9 cellular contexts compared by ENCODE assay signal in the genomic region with DNA sequence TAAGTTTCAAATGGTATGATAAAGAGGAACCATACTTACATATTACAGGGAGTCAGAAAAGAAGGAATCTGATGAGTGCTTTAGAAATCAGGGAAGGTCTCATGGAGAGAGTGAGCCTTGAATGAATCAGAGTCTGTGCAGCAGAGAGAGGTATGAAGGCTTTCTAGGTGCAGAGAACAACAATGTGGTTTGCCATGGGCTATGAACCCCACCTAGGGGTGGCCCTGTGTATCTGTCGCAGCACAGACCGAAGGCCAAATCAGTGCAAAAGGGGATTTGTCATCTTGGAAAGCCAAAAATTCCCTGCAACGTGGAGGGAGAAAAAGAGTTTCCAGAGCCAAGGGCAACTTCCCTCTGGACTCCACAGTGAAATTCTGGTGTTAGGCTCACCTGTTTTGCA. TPM values are rescaled to one million over a fixed set of nuclear protein-coding genes. Genes with fewer than 3 reads are reported as not detected.
DNase-seq lines count a peak whose midpoint lies in the region; ATAC-seq and TF ChIP-seq lines count a peak whose summit lies in the region.
"Had no signal": no experiment of that assay in that cellular context is flagged by ENCODE, and none has a peak within 500 bp of the region (broad histone marks: within the 10 kb centered on the region; RNA-seq: fewer than 3 reads in every experiment).

No MANE protein-coding gene starts in this region.

- no peaks in the 10 kb centered on the region for H4K20me1 ChIP-seq in Karpas-422 (ENCODE audit: insufficient read depth, low read depth, low read length)
- no peaks in the 10 kb centered on the region for H4K20me1 ChIP-seq in osteoblast (ENCODE audit: insufficient read depth, low read length)

- no peak overlapping the region for H3K4me2 ChIP-seq in Karpas-422 (ENCODE audit: low read depth, low read length, poor library complexity, severe bottlenecking)
- no peak overlapping the region for H3K4me2 ChIP-seq in osteoblast (ENCODE audit: insufficient read depth, low read length)

- no peak overlapping the region for H3K4me3 ChIP-seq in Karpas-422 (ENCODE audit: low read length)
- H3K4me3 ChIP-seq in osteoblast (ENCODE audit: insufficient read depth, low read length): no peak overlapping the region

- no peaks in the 10 kb centered on the region for H3K9me2 ChIP-seq in Karpas-422 (replicated peaks; ENCODE audit: insufficient read depth, low read length)

- H3K4me1 Mint-ChIP-seq in WTC11: peaks cover 12% of the 10 kb centered on the region
- H3K4me1 Mint-ChIP-seq in stimulated activated naive CD8-positive, alpha-beta T cell treated with anti-CD3 and anti-CD28 coated beads, Interleukin-15, amount 100 ng/mL, for 72 hours: no peaks in the 10 kb centered on the region

- ATAC-seq in WTC11: peak; percentile 98
- ATAC-seq in GM21576 (IDR thresholded peaks at IDR 0.05; ENCODE audit: unreplicated experiment): no peak
- ATAC-seq in stimulated activated naive CD8-positive, alpha-beta T cell treated with anti-CD3 and anti-CD28 coated beads, Interleukin-15, amount 100 ng/mL, for 72 hours: no peak
- no peak for ATAC-seq in GM21381 (IDR thresholded peaks at IDR 0.05; ENCODE audit: unreplicated experiment)

- no peaks in the 10 kb centered on the region for H3K9me3 Mint-ChIP-seq in WTC11
- no peaks in the 10 kb centered on the region for H3K9me3 Mint-ChIP-seq in stimulated activated naive CD8-positive, alpha-beta T cell treated with anti-CD3 and anti-CD28 coated beads, Interleukin-15, amount 100 ng/mL, for 72 hours

- H3K4me1 ChIP-seq in Karpas-422 (ENCODE audit: low read length) (no peaks in the 10 kb centered on the region), osteoblast (ENCODE audit: insufficient read depth, low read length) (no peaks in the 10 kb centered on the region)

- H3K36me3 ChIP-seq in Karpas-422 (ENCODE audit: insufficient read depth, low read length): no peaks in the 10 kb centered on the region
- no peaks in the 10 kb centered on the region for H3K36me3 ChIP-seq in osteoblast (ENCODE audit: insufficient read depth, low read length)

- no peaks in the 10 kb centered on the region for H3K79me2 ChIP-seq in Karpas-422 (ENCODE audit: low read length)
- no peaks in the 10 kb centered on the region for H3K79me2 ChIP-seq in osteoblast (ENCODE audit: insufficient read depth, low read length)

- no peak overlapping the region for H3K27ac Mint-ChIP-seq in WTC11
- no peak overlapping the region for H3K27ac Mint-ChIP-seq in stimulated activated naive CD8-positive, alpha-beta T cell treated with anti-CD3 and anti-CD28 coated beads, Interleukin-15, amount 100 ng/mL, for 72 hours

- POLR2A ChIA-PET in WTC11 (lab: Charles Lee): no interaction called here

- H2AFZ ChIP-seq in Karpas-422 (ENCODE audit: low read length) (no peak overlapping the region), osteoblast (ENCODE audit: low read length) (no peak overlapping the region)

- CTCF ChIA-PET in WTC11 (lab: Charles Lee): no interaction called here

- no peaks in the 10 kb centered on the region for H3K27me3 ChIP-seq in Karpas-422 (ENCODE audit: low read length)
- no peaks in the 10 kb centered on the region for H3K27me3 ChIP-seq in osteoblast (ENCODE audit: insufficient read depth, low read length)

- DNase-seq in NCI-H2227 (lab: John Stamatoyannopoulos, UW; ENCODE audit: unreplicated experiment) (peak; percentile 3), NCI-H2227 treated with DMSO at 0.1 percent for 48 hours (lab: John Stamatoyannopoulos, UW) (no peak), Karpas-422 (peak; percentile 63), WTC11 (ENCODE audit: low spot score) (peak; percentile 39), osteoblast (ENCODE audit: insufficient read length, low spot score, missing footprints) (no peak)
- DNase-seq in stimulated activated naive CD8-positive, alpha-beta T cell treated with anti-CD3 and anti-CD28 coated beads, Interleukin-15, amount 100 ng/mL, for 72 hours: no peak
- DNase-seq: retina had no signal

- H3K27me3 Mint-ChIP-seq in WTC11 (ENCODE audit: low read depth): no peaks in the 10 kb centered on the region
- no peaks in the 10 kb centered on the region for H3K27me3 Mint-ChIP-seq in stimulated activated naive CD8-positive, alpha-beta T cell treated with anti-CD3 and anti-CD28 coated beads, Interleukin-15, amount 100 ng/mL, for 72 hours

- no peak overlapping the region for H3K27ac ChIP-seq in Karpas-422 (ENCODE audit: low read length)
- H3K27ac ChIP-seq in osteoblast (ENCODE audit: low read depth, low read length): no peak overlapping the region

- no peak overlapping the region for H3K4me3 Mint-ChIP-seq in WTC11
- H3K4me3 Mint-ChIP-seq in stimulated activated naive CD8-positive, alpha-beta T cell treated with anti-CD3 and anti-CD28 coated beads, Interleukin-15, amount 100 ng/mL, for 72 hours: no peak overlapping the region

- H3K36me3 Mint-ChIP-seq in WTC11: no peaks in the 10 kb centered on the region

- H3K9me3 ChIP-seq in Karpas-422 (ENCODE audit: low read length) (no peaks in the 10 kb centered on the region), osteoblast (ENCODE audit: low read depth, low read length) (no peaks in the 10 kb centered on the region)

- peak; percentile 68 for TF ChIP-seq CTCF in WTC11 (IDR thresholded peaks at IDR 0.05)
- TF ChIP-seq CTCF in osteoblast (IDR thresholded peaks at IDR 0.05; ENCODE audit: extremely low read depth, low read depth, low read length): peak; percentile 7

- H3K9ac ChIP-seq in Karpas-422 (ENCODE audit: low read length): no peak overlapping the region

TF ChIP-seq in WTC11, 78 proteins besides CTCF, POLR2A, EP300 and RAD21:
- TF ChIP-seq ZNF138 (CRISPR knock-in tag; conservative IDR thresholded peaks at IDR 0.05) (no peak), ZNF219 (CRISPR knock-in tag; IDR thresholded peaks at IDR 0.05; ENCODE audit: borderline replicate concordance) (no peak)

RNA-seq across cellular contexts. Expression of a gene that starts 3.5 kb away (rescaled TPM):
- not detected in 2 replicates for total RNA-seq in Karpas-422 (2014; rRNA removed; shearing (Covaris generic); ENCODE audit: low replicate concordance)
- 0.27 to 0.74 TPM (median 0.60 TPM) in 3 replicates for total RNA-seq in WTC11 (2021)
- total RNA-seq in osteoblast: 3.5 and 5.8 TPM in 2 replicates

Comparison
In these comparisons a context has a peak if more than half of its experiments do, and no peak if none do; other contexts are left out.
1. DNase-seq: peak in NCI-H2227 (single experiment), Karpas-422 (single experiment) and WTC11 (single experiment); none in NCI-H2227 treated with DMSO at 0.1 percent for 48 hours (single experiment), osteoblast (single experiment) and stimulated activated naive CD8-positive, alpha-beta T cell treated with anti-CD3 and anti-CD28 coated beads, Interleukin-15, amount 100 ng/mL, for 72 hours (0 of 2).